ENCODE assay signal across 17 cellular contexts in genomic region chr20:59018817-59019216, GRCh38. TPM values are rescaled to one million over a fixed set of nuclear protein-coding genes. Genes with fewer than 3 reads are reported as not detected.
DNase-seq lines count a peak whose midpoint lies in the region; ATAC-seq and TF ChIP-seq lines count a peak whose summit lies in the region.
"Had no signal": no experiment of that assay in that cellular context is flagged by ENCODE, and none has a peak within 500 bp of the region (broad histone marks: within the 10 kb centered on the region; RNA-seq: fewer than 3 reads in every experiment).

No MANE protein-coding gene starts in this region.

- H3K4me3 ChIP-seq in aorta (ENCODE audit: low read length in 2 of 2) (no peak overlapping the region), SK-N-SH (ENCODE audit: low read depth in 2 of 2, low read length in 1 of 2) (no peak overlapping the region)
- H3K4me3 ChIP-seq: right atrium auricular region had no signal

- peaks cover 28% of the 10 kb centered on the region for H3F3A ChIP-seq in SK-N-SH (replicated peaks; ENCODE audit: insufficient read depth)

- H3K4me1 Mint-ChIP-seq in activated naive CD4-positive, alpha-beta T cell treated with anti-CD3 and anti-CD28 coated beads for 36 hours (ENCODE audit: low read depth): peaks cover 39% of the 10 kb centered on the region
- H3K4me1 Mint-ChIP-seq in naive B cell: peaks cover 30 to 42% (median 37%) of the 10 kb centered on the region in 3 donors
- H3K4me1 Mint-ChIP-seq in WTC11: peaks cover 3% of the 10 kb centered on the region; the same call in 1 of the 2 replicates

- no peak for TF ChIP-seq RAD21 in SK-N-SH (IDR thresholded peaks at IDR 0.05; ENCODE audit: low read length)

- ATAC-seq in activated naive CD4-positive, alpha-beta T cell treated with anti-CD3 and anti-CD28 coated beads, Interleukin-2, amount 50 U/mL, for 72 hours: no peak
- ATAC-seq in naive B cell (ENCODE audit: low read depth in 2 of 2) (no peak), aorta (ENCODE audit: low FRiP score) (no peak), WTC11 (no peak)
- ATAC-seq: HCT116, Right ventricle myocardium inferior had no signal

- TF ChIP-seq CTCF in SK-N-SH (IDR thresholded peaks at IDR 0.05): no peak
- TF ChIP-seq CTCF in WTC11 (IDR thresholded peaks at IDR 0.05): no peak

- intact Hi-C loops in activated naive CD4-positive, alpha-beta T cell treated with anti-CD3 and anti-CD28 coated beads for 36 hours (cut with micrococcal nuclease): no loop called here
- intact Hi-C loops in aorta (cut with DNase I): no loop called here

- H3K36me3 ChIP-seq in aorta (ENCODE audit: control insufficient read depth in 1 of 2, insufficient read depth in 2 of 2, low read length in 1 of 2): peaks cover 0 to 3% of the 10 kb centered on the region in 2 donors
- peaks cover 9 to 10% of the 10 kb centered on the region in 2 experiments for H3K36me3 ChIP-seq in SK-N-SH (replicated peaks in 1 of 2; ENCODE audit: control insufficient read depth in 1 of 2, insufficient read depth in 2 of 2, low read length in 1 of 2)

- POLR2A ChIA-PET in SK-N-SH (lab: Yijun Ruan, JAX): interaction anchor here (2.4 kb wide), 1 partner anchor 13 kb away, joined by 7 read pairs; the partner anchor contains the start of gene ATP5F1E
- POLR2A ChIA-PET in WTC11 (lab: Charles Lee): no interaction called here

- H3K79me2 ChIP-seq in SK-N-SH (ENCODE audit: insufficient read depth): peaks cover 9% of the 10 kb centered on the region; the same call in 1 of the 2 replicates

- CTCF ChIA-PET in activated naive CD4-positive, alpha-beta T cell treated with anti-CD3 and anti-CD28 coated beads for 36 hours (lab: Charles Lee): interaction anchor here (0.7 kb wide), 1 partner anchor 476 kb away, joined by 3 read pairs; no protein-coding TSS in a partner anchor
- CTCF ChIA-PET in SK-N-SH (lab: Yijun Ruan, JAX) (interaction anchor here (0.7 kb wide), 1 partner anchor 27 kb away, joined by 3 read pairs; no protein-coding TSS in a partner anchor), WTC11 (lab: Charles Lee) (no interaction called here)

- H4K20me1 ChIP-seq in SK-N-SH (ENCODE audit: insufficient read depth): no peaks in the 10 kb centered on the region

- no peak overlapping the region for H2AFZ ChIP-seq in SK-N-SH (ENCODE audit: low read depth)

- no peak overlapping the region for H3K4me2 ChIP-seq in SK-N-SH

- H3K27me3 ChIP-seq in aorta (ENCODE audit: control insufficient read depth in 1 of 2, insufficient read depth in 2 of 2, low read length in 1 of 2): no peaks in the 10 kb centered on the region
- H3K27me3 ChIP-seq in SK-N-SH (ENCODE audit: insufficient read depth): no peaks in the 10 kb centered on the region
- H3K27me3 ChIP-seq: right atrium auricular region had no signal

- no peak for TF ChIP-seq EP300 in SK-N-SH (IDR thresholded peaks at IDR 0.05; ENCODE audit: borderline replicate concordance in 1 of 2, low read depth in 1 of 2, low read length in 1 of 2)

- no peaks in the 10 kb centered on the region for H3K9me2 ChIP-seq in SK-N-SH

- H3K36me3 Mint-ChIP-seq in activated naive CD4-positive, alpha-beta T cell treated with anti-CD3 and anti-CD28 coated beads, Interleukin-2, amount 50 U/mL, for 72 hours: no peaks in the 10 kb centered on the region
- peaks cover 3% of the 10 kb centered on the region for H3K36me3 Mint-ChIP-seq in activated naive CD4-positive, alpha-beta T cell treated with anti-CD3 and anti-CD28 coated beads for 36 hours (ENCODE audit: low read depth)
- H3K36me3 Mint-ChIP-seq in naive B cell (peaks cover 0 to 7% of the 10 kb centered on the region in 2 donors), WTC11 (peaks cover 10% of the 10 kb centered on the region)
- H3K36me3 Mint-ChIP-seq: activated naive CD8-positive, alpha-beta T cell had no signal

- peak overlapping the region; percentile 40 to 82 for H3K27ac Mint-ChIP-seq in activated naive CD4-positive, alpha-beta T cell treated with anti-CD3 and anti-CD28 coated beads, Interleukin-2, amount 50 U/mL, for 72 hours
- no peak overlapping the region for H3K27ac Mint-ChIP-seq in activated naive CD4-positive, alpha-beta T cell treated with anti-CD3 and anti-CD28 coated beads for 36 hours
- H3K27ac Mint-ChIP-seq in naive B cell (peak overlapping the region in 4 of 6 donors; percentile 24 to 74 (median 56)), WTC11 (no peak overlapping the region)
- H3K27ac Mint-ChIP-seq: activated naive CD8-positive, alpha-beta T cell had no signal

- H3K27ac ChIP-seq in aorta (ENCODE audit: low read depth in 1 of 2, low read length in 2 of 2) (no peak overlapping the region), SK-N-SH (ENCODE audit: low read depth in 2 of 2, low read length in 1 of 2) (no peak overlapping the region)
- H3K27ac ChIP-seq: right atrium auricular region had no signal

- no peaks in the 10 kb centered on the region for H3K27me3 Mint-ChIP-seq in activated naive CD4-positive, alpha-beta T cell treated with anti-CD3 and anti-CD28 coated beads for 36 hours (ENCODE audit: low read depth)
- H3K27me3 Mint-ChIP-seq in naive B cell (no peaks in the 10 kb centered on the region), WTC11 (ENCODE audit: low read depth) (peaks cover 17% of the 10 kb centered on the region)
- H3K27me3 Mint-ChIP-seq: activated naive CD8-positive, alpha-beta T cell had no signal

- H3K9me3 Mint-ChIP-seq in activated naive CD4-positive, alpha-beta T cell treated with anti-CD3 and anti-CD28 coated beads, Interleukin-2, amount 50 U/mL, for 72 hours: no peaks in the 10 kb centered on the region
- H3K9me3 Mint-ChIP-seq in activated naive CD4-positive, alpha-beta T cell treated with anti-CD3 and anti-CD28 coated beads for 36 hours: no peaks in the 10 kb centered on the region
- H3K9me3 Mint-ChIP-seq in naive B cell (no peaks in the 10 kb centered on the region), WTC11 (no peaks in the 10 kb centered on the region)

- DNase-seq in activated naive CD4-positive, alpha-beta T cell treated with anti-CD3 and anti-CD28 coated beads, Interleukin-2, amount 50 U/mL, for 72 hours (ENCODE audit: low spot score in 2 of 2): no peak
- no peak for DNase-seq in activated naive CD4-positive, alpha-beta T cell treated with anti-CD3 and anti-CD28 coated beads for 36 hours
- no peak for DNase-seq in naive B cell
- peak; percentile 36 to 64 for DNase-seq in aorta
- no peak for DNase-seq in SK-N-SH
- DNase-seq in WTC11 (ENCODE audit: low spot score): no peak
- DNase-seq: activated T-cell treated with anti-CD3 and anti-CD28 coated beads for 4 hours; effector memory CD4-positive, alpha-beta T cell; KBM-7; kidney glomerular epithelial cell; mammary epithelial cell; NCI-H146 had no signal

- no peaks in the 10 kb centered on the region for H3K4me1 ChIP-seq in aorta (ENCODE audit: control insufficient read depth in 1 of 2, insufficient read depth in 2 of 2, low read length in 2 of 2)
- peaks cover 12 to 42% of the 10 kb centered on the region in 2 experiments for H3K4me1 ChIP-seq in SK-N-SH (ENCODE audit: control insufficient read depth in 1 of 2, insufficient read depth in 2 of 2, low read depth in 1 of 2, low read length in 1 of 2)

- H3K4me3 Mint-ChIP-seq in activated naive CD4-positive, alpha-beta T cell treated with anti-CD3 and anti-CD28 coated beads for 36 hours: no peak overlapping the region
- H3K4me3 Mint-ChIP-seq in naive B cell: no peak overlapping the region
- H3K4me3 Mint-ChIP-seq in WTC11: no peak overlapping the region
- H3K4me3 Mint-ChIP-seq: activated naive CD8-positive, alpha-beta T cell had no signal

- H3K9me3 ChIP-seq in aorta (ENCODE audit: control insufficient read depth, low read length) (no peaks in the 10 kb centered on the region), SK-N-SH (no peaks in the 10 kb centered on the region)
- H3K9me3 ChIP-seq: right atrium auricular region had no signal

- 94 to 97% methylated on average over 10 of the region's 10 CpGs for WGBS in aorta, 2 donors
- WGBS in SK-N-SH (ENCODE audit: low lambda C conversion rate): 88% methylated on average over 5 of the region's 10 CpGs

- H3K9ac ChIP-seq in SK-N-SH: no peak overlapping the region

RNA-seq across cellular contexts. Expression of gene TUBB1, which starts 0.4 kb away (rescaled TPM):
- under 1 TPM in 1 of 2 donors, not detected in 1; 0.09 TPM for total RNA-seq in activated naive CD4-positive, alpha-beta T cell treated with anti-CD3 and anti-CD28 coated beads, Interleukin-2, amount 50 U/mL, for 72 hours
- not detected for total RNA-seq in activated naive CD4-positive, alpha-beta T cell treated with anti-CD3 and anti-CD28 coated beads for 36 hours
- polyA plus RNA-seq in naive B cell (ENCODE audit: low read depth in 6 of 6): 10 to 100 TPM in 3 of 6 donors, 1 to 10 TPM in 3; 2.5 to 16.4 (median 11.0) TPM
- total RNA-seq in aorta: 1 to 10 TPM in 1 of 2 donors, under 1 TPM in 1; 0.15 to 2.1 TPM
- not detected for polyA plus RNA-seq in aorta
- polyA plus RNA-seq in SK-N-SH (2012; rRNA removed): 0.02 TPM in 1 of 2 replicates, not detected in the other
- not detected in 2 replicates for polyA plus RNA-seq in SK-N-SH (2012; cell fraction: cytosol; rRNA removed)
- 0.01 TPM in 1 of 2 replicates, not detected in the other for polyA plus RNA-seq in SK-N-SH (2012; cell fraction: nucleus; rRNA removed)
- not detected in 3 replicates for total RNA-seq in WTC11 (2021)
- total RNA-seq: chondrocyte, mammary epithelial cell had no signal

RNA-seq across cellular contexts. Expression of gene CTSZ, which starts 11.8 kb away (rescaled TPM):
- 10 to 100 TPM; 36.3 to 37.1 TPM for total RNA-seq in activated naive CD4-positive, alpha-beta T cell treated with anti-CD3 and anti-CD28 coated beads, Interleukin-2, amount 50 U/mL, for 72 hours
- total RNA-seq in activated naive CD4-positive, alpha-beta T cell treated with anti-CD3 and anti-CD28 coated beads for 36 hours: 10 to 100 TPM; 17.3 to 17.9 TPM
- polyA plus RNA-seq in naive B cell (ENCODE audit: low read depth in 6 of 6): 10 to 100 TPM; 15.7 to 39.6 (median 25.4) TPM
- total RNA-seq in aorta: 100 to 1,000 TPM; 183 to 241 TPM
- polyA plus RNA-seq in aorta: 100 to 1,000 TPM; 299 to 350 TPM
- 0.03 and 0.05 TPM in 2 replicates for polyA plus RNA-seq in SK-N-SH (2012; rRNA removed)
- 0.03 and 0.09 TPM in 2 replicates for polyA plus RNA-seq in SK-N-SH (2012; cell fraction: cytosol; rRNA removed)
- not detected in 2 replicates for polyA plus RNA-seq in SK-N-SH (2012; cell fraction: nucleus; rRNA removed)
- total RNA-seq in WTC11 (2021): 26.3 to 36.2 TPM (median 32.4 TPM) in 3 replicates

RNA-seq across cellular contexts. Expression of gene ATP5F1E, which starts 13.3 kb away (rescaled TPM):
- total RNA-seq in activated naive CD4-positive, alpha-beta T cell treated with anti-CD3 and anti-CD28 coated beads, Interleukin-2, amount 50 U/mL, for 72 hours: 10 to 100 TPM; 63.2 to 76.7 TPM
- 10 to 100 TPM; 74.5 to 86.3 TPM for total RNA-seq in activated naive CD4-positive, alpha-beta T cell treated with anti-CD3 and anti-CD28 coated beads for 36 hours
- 100 to 1,000 TPM in 1 of 6 donors, 10 to 100 TPM in 5; 53.9 to 103 (median 75.5) TPM for polyA plus RNA-seq in naive B cell (ENCODE audit: low read depth in 6 of 6)
- 10 to 100 TPM; 48.2 to 50.1 TPM for total RNA-seq in aorta
- polyA plus RNA-seq in aorta: 100 to 1,000 TPM in 1 of 2 donors, 10 to 100 TPM in 1; 51.5 to 110 TPM
- polyA plus RNA-seq in SK-N-SH (2012; rRNA removed): 48.0 and 60.8 TPM in 2 replicates
- polyA plus RNA-seq in SK-N-SH (2012; cell fraction: cytosol; rRNA removed): 80.3 and 119 TPM in 2 replicates
- polyA plus RNA-seq in SK-N-SH (2012; cell fraction: nucleus; rRNA removed): 15.0 and 17.5 TPM in 2 replicates
- total RNA-seq in WTC11 (2021): 41.1 to 44.8 TPM (median 43.0 TPM) in 3 replicates

RNA-seq across cellular contexts. Expression of gene PRELID3B, which starts 23.8 kb away (rescaled TPM):
- 100 to 1,000 TPM; 118 to 170 TPM for total RNA-seq in activated naive CD4-positive, alpha-beta T cell treated with anti-CD3 and anti-CD28 coated beads, Interleukin-2, amount 50 U/mL, for 72 hours
- 100 to 1,000 TPM; 170 to 180 TPM for total RNA-seq in activated naive CD4-positive, alpha-beta T cell treated with anti-CD3 and anti-CD28 coated beads for 36 hours
- polyA plus RNA-seq in naive B cell (ENCODE audit: low read depth in 6 of 6) (10 to 100 TPM; 34.1 to 46.0 (median 37.5) TPM), aorta (10 to 100 TPM; 19.5 to 44.2 TPM), SK-N-SH (2012; rRNA removed) (20.9 and 27.4 TPM in 2 replicates)
- total RNA-seq in aorta (10 to 100 TPM; 24.0 to 33.1 TPM), WTC11 (2021) (46.9 to 48.7 TPM (median 47.0 TPM) in 3 replicates)
- polyA plus RNA-seq in SK-N-SH (2012; cell fraction: cytosol; rRNA removed): 38.1 and 58.8 TPM in 2 replicates
- 6.0 and 10.8 TPM in 2 replicates for polyA plus RNA-seq in SK-N-SH (2012; cell fraction: nucleus; rRNA removed)

RNA-seq across cellular contexts. Expression of gene NELFCD, which starts 37.8 kb away (rescaled TPM):
- total RNA-seq in activated naive CD4-positive, alpha-beta T cell treated with anti-CD3 and anti-CD28 coated beads, Interleukin-2, amount 50 U/mL, for 72 hours: 100 to 1,000 TPM; 123 to 159 TPM
- 100 to 1,000 TPM; 102 to 103 TPM for total RNA-seq in activated naive CD4-positive, alpha-beta T cell treated with anti-CD3 and anti-CD28 coated beads for 36 hours
- polyA plus RNA-seq in naive B cell (ENCODE audit: low read depth in 6 of 6): 100 to 1,000 TPM in 1 of 6 donors, 10 to 100 TPM in 5; 78.9 to 128 (median 86.2) TPM
- 10 to 100 TPM; 40.5 to 50.1 TPM for total RNA-seq in aorta
- polyA plus RNA-seq in aorta: 10 to 100 TPM; 22.7 to 53.9 TPM
- polyA plus RNA-seq in SK-N-SH (2012; rRNA removed): 90.0 and 94.8 TPM in 2 replicates
- polyA plus RNA-seq in SK-N-SH (2012; cell fraction: cytosol; rRNA removed): 73.2 and 84.8 TPM in 2 replicates
- polyA plus RNA-seq in SK-N-SH (2012; cell fraction: nucleus; rRNA removed): 233 and 267 TPM in 2 replicates
- 53.0 to 66.9 TPM (median 57.6 TPM) in 3 replicates for total RNA-seq in WTC11 (2021)

Comparison
In these comparisons a context has a peak if more than half of its experiments do, and no peak if none do; other contexts are left out.
1. H3K27ac Mint-ChIP-seq: peak in activated naive CD4-positive, alpha-beta T cell treated with anti-CD3 and anti-CD28 coated beads, Interleukin-2, amount 50 U/mL, for 72 hours (2 of 2) and naive B cell (4 of 6); none in activated naive CD4-positive, alpha-beta T cell treated with anti-CD3 and anti-CD28 coated beads for 36 hours (single experiment) and WTC11 (single experiment).
2. DNase-seq: peak in aorta (2 of 2); none in activated naive CD4-positive, alpha-beta T cell treated with anti-CD3 and anti-CD28 coated beads, Interleukin-2, amount 50 U/mL, for 72 hours (0 of 2), activated naive CD4-positive, alpha-beta T cell treated with anti-CD3 and anti-CD28 coated beads for 36 hours (single experiment), naive B cell (single experiment), SK-N-SH (single experiment) and WTC11 (single experiment).